ENCODE assay signal across 12 cellular contexts in genomic region chr7:77674878-77675277, GRCh38. TPM values are rescaled to one million over a fixed set of nuclear protein-coding genes. Genes with fewer than 3 reads are reported as not detected.
DNase-seq lines count a peak whose midpoint lies in the region; ATAC-seq, FAIRE-seq and TF ChIP-seq lines count a peak whose summit lies in the region.
"Had no signal": no experiment of that assay in that cellular context is flagged by ENCODE, and none has a peak within 500 bp of the region (broad histone marks: within the 10 kb centered on the region; RNA-seq: fewer than 3 reads in every experiment).

No MANE protein-coding gene starts in this region.

- no peak for TF ChIP-seq EP300 in HepG2 (IDR thresholded peaks at IDR 0.05; ENCODE audit: low read depth in 2 of 2, low read length in 2 of 2)
- TF ChIP-seq EP300 in HepG2 (CRISPR knock-in tag; IDR thresholded peaks at IDR 0.05; ENCODE audit: borderline replicate concordance) = no peak

- CTCF ChIA-PET in HepG2 (lab: Yijun Ruan, JAX; ENCODE audit: low intra/inter-chr PET ratio, low total read pairs) = no interaction called here

- no peaks in the 10 kb centered on the region for H3K79me2 ChIP-seq in HepG2 (ENCODE audit: insufficient read depth, low read length)
- H3K79me2 ChIP-seq: parathyroid adenoma had no signal

- H3K36me3 ChIP-seq in Peyer's patch (no peaks in the 10 kb centered on the region), HepG2 (replicated peaks in 1 of 2; ENCODE audit: control insufficient read depth in 1 of 2, insufficient read depth in 2 of 2, low read length in 2 of 2) (no peaks in the 10 kb centered on the region; a peak in 2 of 5 replicates)

- no peaks in the 10 kb centered on the region for H3K4me1 Mint-ChIP-seq in activated T-helper 1 cell treated with anti-CD3 and anti-CD28 coated beads, Interleukin-12 subunit alpha, Interleukin-12 subunit beta, Interleukin-2, Interleukin-4 antibody, amounts not matched to agents 30 ng/mL and 10 ng/mL and 1 ng/mL, durations not matched to agents 14 hours and 24 hours and 36 hours (ENCODE audit: low read depth)

- intact Hi-C loops in HepG2 (cut with micrococcal nuclease; ENCODE audit: unreplicated experiment) = no loop called here
- intact Hi-C loops in activated T-helper 1 cell treated with anti-CD3 and anti-CD28 coated beads, Interleukin-12 subunit alpha, Interleukin-12 subunit beta, Interleukin-2, Interleukin-4 antibody, amounts not matched to agents 30 ng/mL and 10 ng/mL and 1 ng/mL, durations not matched to agents 14 hours and 24 hours and 36 hours (cut with micrococcal nuclease) = loop anchor here (2.0 kb wide), 1 partner anchor 14 kb away; no protein-coding TSS in a partner anchor

- no peak for TF ChIP-seq CTCF in Peyer's patch (IDR thresholded peaks at IDR 0.05)
- no peak for TF ChIP-seq CTCF in HepG2 (CRISPR knock-in tag; IDR thresholded peaks at IDR 0.05)

- in situ Hi-C loops in HepG2 (cut with HindIII; ENCODE audit: extremely low pct_ligation_motif_present, low pct_unique_long_range_greater_than_20kb) = no loop called here

- H3K27me3 Mint-ChIP-seq in activated T-helper 1 cell treated with anti-CD3 and anti-CD28 coated beads, Interleukin-12 subunit alpha, Interleukin-12 subunit beta, Interleukin-2, Interleukin-4 antibody, amounts not matched to agents 30 ng/mL and 10 ng/mL and 1 ng/mL, durations not matched to agents 14 hours and 24 hours and 36 hours (ENCODE audit: insufficient read depth) = no peaks in the 10 kb centered on the region

- no peak for TF ChIP-seq POLR2A in Peyer's patch (IDR thresholded peaks at IDR 0.05)
- TF ChIP-seq POLR2A in HepG2 (IDR thresholded peaks at IDR 0.05; ENCODE audit: insufficient read depth in 1 of 2, low read depth in 2 of 2, low read length in 2 of 2) = no peak

- POLR2A ChIA-PET in HepG2 (lab: Yijun Ruan, JAX) = interaction anchor here (0.7 kb wide), 1 partner anchor 29 kb away, joined by 3 read pairs; no protein-coding TSS in a partner anchor

- H3K27me3 ChIP-seq in Peyer's patch (no peaks in the 10 kb centered on the region), HepG2 (ENCODE audit: control insufficient read depth in 1 of 2, insufficient read depth in 2 of 2, low read length in 2 of 2) (no peaks in the 10 kb centered on the region)

- H3K4me2 ChIP-seq in HepG2 (ENCODE audit: low read depth, low read length) = no peak overlapping the region

- H3K4me1 ChIP-seq in Peyer's patch (peaks cover 0 to 6% (median 0%) of the 10 kb centered on the region in 4 donors), HepG2 (ENCODE audit: insufficient read depth, low read length) (peaks cover 18% of the 10 kb centered on the region)

- FAIRE-seq in GM18507 (lab: Jason Lieb, UNC) = peak; percentile 31
- FAIRE-seq in HepG2 (lab: Jason Lieb, UNC) = peak; percentile 26

- H3K9ac ChIP-seq in HepG2 (ENCODE audit: insufficient read depth, low read depth, low read length) = no peak overlapping the region
- H3K9ac ChIP-seq: parathyroid adenoma had no signal

- DNase-seq in GM18507 (ENCODE audit: extremely low spot score, insufficient read length, low read depth) = no peak
- DNase-seq in H4 (ENCODE audit: low spot score) = peak; percentile 29
- DNase-seq in Peyer's patch = peak in 2 of 3 donors; percentile 57 to 72
- no peak for DNase-seq in HepG2 (ENCODE audit: low spot score)
- no peak for DNase-seq in activated gamma-delta T cell (lab: John Stamatoyannopoulos, UW)
- DNase-seq in COLO668 (lab: John Stamatoyannopoulos, UW; ENCODE audit: unreplicated experiment) = no peak
- no peak for DNase-seq in activated T-helper 1 cell treated with anti-CD3 and anti-CD28 coated beads, Interleukin-12 subunit alpha, Interleukin-12 subunit beta, Interleukin-2, Interleukin-4 antibody, amounts not matched to agents 30 ng/mL and 10 ng/mL and 1 ng/mL, durations not matched to agents 14 hours and 24 hours and 36 hours (ENCODE audit: low spot score)
- DNase-seq: activated CD8-positive, alpha-beta memory T cell treated with anti-CD3 and anti-CD28 coated beads for 24 hours; DMS79 treated with DMSO at 0.1 percent for 48 hours; KG1 had no signal

- H3K9me3 ChIP-seq in Peyer's patch (no peaks in the 10 kb centered on the region), HepG2 (ENCODE audit: low read length) (no peaks in the 10 kb centered on the region)

- H3K36me3 Mint-ChIP-seq in activated T-helper 1 cell treated with anti-CD3 and anti-CD28 coated beads, Interleukin-12 subunit alpha, Interleukin-12 subunit beta, Interleukin-2, Interleukin-4 antibody, amounts not matched to agents 30 ng/mL and 10 ng/mL and 1 ng/mL, durations not matched to agents 14 hours and 24 hours and 36 hours (ENCODE audit: low read depth) = peaks cover 3% of the 10 kb centered on the region

- no peak overlapping the region for H3K4me3 ChIP-seq in Peyer's patch
- no peak overlapping the region for H3K4me3 ChIP-seq in HepG2 (replicated peaks in 1 of 3; ENCODE audit: insufficient read depth in 1 of 3, low read depth in 2 of 3, low read length in 3 of 3)

- no peaks in the 10 kb centered on the region for H4K20me1 ChIP-seq in HepG2 (ENCODE audit: insufficient read depth, low read length)

- no peak overlapping the region for H3K4me3 Mint-ChIP-seq in activated T-helper 1 cell treated with anti-CD3 and anti-CD28 coated beads, Interleukin-12 subunit alpha, Interleukin-12 subunit beta, Interleukin-2, Interleukin-4 antibody, amounts not matched to agents 30 ng/mL and 10 ng/mL and 1 ng/mL, durations not matched to agents 14 hours and 24 hours and 36 hours

- H2AFZ ChIP-seq in HepG2 (ENCODE audit: low read length) = no peak overlapping the region
- H2AFZ ChIP-seq: parathyroid adenoma had no signal

- no peak for TF ChIP-seq RAD21 in HepG2 (CRISPR knock-in tag; IDR thresholded peaks at IDR 0.05)

- 76% methylated on average over 5 of the region's 5 CpGs for WGBS in HepG2 (ENCODE audit: low lambda C conversion rate)

- H3K9me3 Mint-ChIP-seq in activated T-helper 1 cell treated with anti-CD3 and anti-CD28 coated beads, Interleukin-12 subunit alpha, Interleukin-12 subunit beta, Interleukin-2, Interleukin-4 antibody, amounts not matched to agents 30 ng/mL and 10 ng/mL and 1 ng/mL, durations not matched to agents 14 hours and 24 hours and 36 hours = no peaks in the 10 kb centered on the region

- BruUV-seq in HepG2 (replicated peaks; lab: Mats Ljungman, UMichigan) = no TSS peak

- no peak overlapping the region for H3K27ac ChIP-seq in Peyer's patch
- H3K27ac ChIP-seq in HepG2 (ENCODE audit: extremely low read length, insufficient read depth, low read length) = no peak overlapping the region
- H3K27ac ChIP-seq: parathyroid adenoma had no signal

- H3K27ac Mint-ChIP-seq in activated T-helper 1 cell treated with anti-CD3 and anti-CD28 coated beads, Interleukin-12 subunit alpha, Interleukin-12 subunit beta, Interleukin-2, Interleukin-4 antibody, amounts not matched to agents 30 ng/mL and 10 ng/mL and 1 ng/mL, durations not matched to agents 14 hours and 24 hours and 36 hours = no peak overlapping the region

- ATAC-seq in HepG2 (peak; percentile 40; the same call in 2 of the 3 replicates), HG03139 (IDR thresholded peaks at IDR 0.05; ENCODE audit: unreplicated experiment) (no peak)

TF ChIP-seq in HepG2, 621 proteins besides CTCF, POLR2A, EP300 and RAD21:
- TF ChIP-seq ZNF780A (CRISPR knock-in tag; IDR thresholded peaks at IDR 0.05) = no peak
- TF ChIP-seq FOSL2 (CRISPR knock-in tag; IDR thresholded peaks at IDR 0.05) = 0 out of 2 replicates have a peak, but pooled peaks have one; percentile 30
- no peak for TF ChIP-seq DNMT1 (CRISPR knock-in tag; IDR thresholded peaks at IDR 0.05)

RNA-seq across cellular contexts. Expression of gene RSBN1L, which starts 21.4 kb away (rescaled TPM):
- 9.9 and 25.6 TPM in 2 replicates for total RNA-seq in H4 (2014; rRNA removed; shearing (Covaris generic))
- 10 to 100 TPM; 18.9 to 57.8 (median 23.6) TPM for total RNA-seq in Peyer's patch
- 21.3 and 25.9 TPM in 2 replicates for total RNA-seq in HepG2 (2016; rRNA removed; fragmentation: Illumina TruSeq; extraction: Trizol)
- 15.6 and 19.7 TPM in 2 replicates for total RNA-seq in HepG2 (2016; cell fraction: cytosol; rRNA removed; fragmentation: Illumina TruSeq; extraction: Trizol; ENCODE audit: low read depth)
- total RNA-seq in HepG2 (2016; cell fraction: insoluble cytoplasmic fraction; rRNA removed; fragmentation: Illumina TruSeq; extraction: Trizol) = 18.9 and 19.6 TPM in 2 replicates
- total RNA-seq in HepG2 (2016; cell fraction: membrane; rRNA removed; fragmentation: Illumina TruSeq; extraction: Trizol) = 10.7 and 11.3 TPM in 2 replicates
- 13.9 and 15.9 TPM in 2 replicates for total RNA-seq in HepG2 (2016; cell fraction: nucleus; rRNA removed; fragmentation: Illumina TruSeq; extraction: Trizol)
- polyA plus RNA-seq in HepG2 (2011; rRNA removed) = 7.7 and 7.9 TPM in 2 replicates
- 3.0 and 4.2 TPM in 2 replicates for polyA plus RNA-seq in HepG2 (2011; cell fraction: cytosol; rRNA removed)
- 5.1 and 6.1 TPM in 2 replicates for polyA plus RNA-seq in HepG2 (2011; cell fraction: nucleus; rRNA removed)
- 11.0 and 12.9 TPM in 2 replicates for polyA plus RNA-seq in HepG2 (2012)
- 0.66 and 0.77 TPM in 2 replicates for polyA plus RNA-seq in HepG2 (2016; cell fraction: cytosol; fragmentation: Illumina TruSeq; extraction: Trizol; ENCODE audit: low read depth)
- polyA plus RNA-seq in HepG2 (2016; cell fraction: insoluble cytoplasmic fraction; fragmentation: Illumina TruSeq; extraction: Trizol; ENCODE audit: low read depth) = 12.8 and 15.4 TPM in 2 replicates
- polyA plus RNA-seq in HepG2 (2016; cell fraction: membrane; fragmentation: Illumina TruSeq; extraction: Trizol; ENCODE audit: low read depth) = 1.9 TPM in 2 replicates
- polyA plus RNA-seq in HepG2 (2016; cell fraction: nucleus; fragmentation: Illumina TruSeq; extraction: Trizol; ENCODE audit: insufficient read depth, low read depth) = 16.3 and 17.5 TPM in 2 replicates
- polyA minus RNA-seq in HepG2 (2011; rRNA and poly(A)+ RNA removed; ENCODE audit: low replicate concordance) = 7.7 and 8.4 TPM in 2 replicates
- 14.1 and 20.3 TPM in 2 replicates for polyA minus RNA-seq in HepG2 (2011; cell fraction: cytosol; rRNA and poly(A)+ RNA removed)
- 18.3 and 23.4 TPM in 2 replicates for polyA minus RNA-seq in HepG2 (2011; cell fraction: nucleus; rRNA and poly(A)+ RNA removed)
- 27.9 and 30.6 TPM in 2 replicates for total RNA-seq in activated T-helper 1 cell treated with anti-CD3 and anti-CD28 coated beads, Interleukin-12 subunit alpha, Interleukin-12 subunit beta, Interleukin-2, Interleukin-4 antibody, amounts not matched to agents 30 ng/mL and 10 ng/mL and 1 ng/mL, durations not matched to agents 14 hours and 24 hours and 36 hours

Comparison
In these comparisons a context has a peak if more than half of its experiments do, and no peak if none do; other contexts are left out.
1. DNase-seq: peak in H4 (single experiment) and Peyer's patch (2 of 3); none in GM18507 (single experiment), HepG2 (single experiment), activated gamma-delta T cell (single experiment), COLO668 (single experiment) and activated T-helper 1 cell treated with anti-CD3 and anti-CD28 coated beads, Interleukin-12 subunit alpha, Interleukin-12 subunit beta, Interleukin-2, Interleukin-4 antibody, amounts not matched to agents 30 ng/mL and 10 ng/mL and 1 ng/mL, durations not matched to agents 14 hours and 24 hours and 36 hours (single experiment).